Comparison of ENCODE assay signal across 14 cellular contexts in the genomic region with DNA sequence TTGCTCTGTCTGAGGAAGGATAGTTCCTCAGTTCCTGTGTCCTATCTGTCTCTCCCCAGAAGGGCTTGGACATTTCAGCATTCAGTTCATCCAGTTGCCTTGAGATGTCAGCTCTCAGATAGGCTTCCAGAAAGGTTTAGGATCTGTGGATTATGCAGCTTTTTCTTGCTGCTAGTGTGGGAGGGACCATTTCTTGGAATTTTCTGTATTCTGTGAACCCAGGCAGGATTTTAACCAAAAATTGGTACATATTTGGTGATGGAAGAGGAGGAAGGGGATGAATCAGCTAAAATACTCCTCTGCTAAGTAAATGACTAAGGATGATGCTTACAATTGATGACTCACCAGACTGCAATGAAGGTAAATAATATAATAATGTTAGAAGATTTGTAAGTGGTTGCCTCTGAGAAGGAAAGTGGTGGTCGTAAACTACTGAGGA. TPM values are rescaled to one million over a fixed set of nuclear protein-coding genes. Genes with fewer than 3 reads are reported as not detected.
A peak's percentile ranks its signal among the peaks of the same experiment; 100 is the strongest.
DNase-seq lines count a peak whose midpoint lies in the region; ATAC-seq and TF ChIP-seq lines count a peak whose summit lies in the region.
"Had no signal": no experiment of that assay in that cellular context is flagged by ENCODE, and none has a peak within 500 bp of the region (broad histone marks: within the 10 kb centered on the region; RNA-seq: fewer than 3 reads in every experiment).

No MANE protein-coding gene starts in this region.

- no peak for ATAC-seq in heart left ventricle
- ATAC-seq: left ventricle myocardium superior, Right ventricle myocardium inferior had no signal

- TF ChIP-seq POLR2A in Peyer's patch (IDR thresholded peaks at IDR 0.05), result no peak
- TF ChIP-seq POLR2A in heart left ventricle (IDR thresholded peaks at IDR 0.05), result no peak

- peak; percentile 52 for DNase-seq in AG09319 (ENCODE audit: extremely low read depth, low read depth)
- DNase-seq in HS-5 (ENCODE audit: low read depth), result peak; percentile 97
- peak; percentile 76 for DNase-seq in astrocyte of the hippocampus (ENCODE audit: low read depth, low spot score)
- peak; percentile 94 for DNase-seq in kidney tubule cell (ENCODE audit: low spot score)
- no peak for DNase-seq in NCI-H1105 (lab: John Stamatoyannopoulos, UW)
- DNase-seq in Peyer's patch, result no peak
- DNase-seq in left ventricle myocardium inferior, result no peak
- no peak for DNase-seq in heart left ventricle
- DNase-seq: activated naive CD4-positive, alpha-beta T cell treated with anti-CD3 and anti-CD28 coated beads for 36 hours; left ventricle myocardium superior; NCI-H1417 treated with DMSO at 0.1 percent for 48 hours; retina; stimulated activated CD8-positive, alpha-beta memory T cell treated with anti-CD3 and anti-CD28 coated beads, Interleukin-4, amount 100 ng/mL, for 48 hours had no signal

- H3K4me3 ChIP-seq in Peyer's patch (no peak overlapping the region), left ventricle myocardium inferior (no peak overlapping the region), heart left ventricle (no peak overlapping the region)

- H3K9me3 ChIP-seq in Peyer's patch, result no peaks in the 10 kb centered on the region
- H3K9me3 ChIP-seq in left ventricle myocardium inferior (replicated peaks), result peaks cover 6% of the 10 kb centered on the region
- H3K9me3 ChIP-seq in heart left ventricle, result peaks cover 0 to 4% (median 0%) of the 10 kb centered on the region in 12 donors

- H3K27me3 ChIP-seq in Peyer's patch, result no peaks in the 10 kb centered on the region
- H3K27me3 ChIP-seq in left ventricle myocardium inferior (ENCODE audit: low read depth), result no peaks in the 10 kb centered on the region
- no peaks in the 10 kb centered on the region for H3K27me3 ChIP-seq in heart left ventricle

- H3K27ac ChIP-seq in Peyer's patch, result no peak overlapping the region
- no peak overlapping the region for H3K27ac ChIP-seq in left ventricle myocardium inferior (replicated peaks)
- H3K27ac ChIP-seq in heart left ventricle, result no peak overlapping the region

- H3K36me3 ChIP-seq in Peyer's patch (no peaks in the 10 kb centered on the region), left ventricle myocardium inferior (no peaks in the 10 kb centered on the region), heart left ventricle (no peaks in the 10 kb centered on the region)

- no peaks in the 10 kb centered on the region for H3K4me1 ChIP-seq in Peyer's patch
- H3K4me1 ChIP-seq in left ventricle myocardium inferior, result no peaks in the 10 kb centered on the region
- no peaks in the 10 kb centered on the region for H3K4me1 ChIP-seq in heart left ventricle

- TF ChIP-seq CTCF in AG09319 (IDR thresholded peaks at IDR 0.05; ENCODE audit: low read depth, low read length) (no peak), Peyer's patch (IDR thresholded peaks at IDR 0.05) (no peak), left ventricle myocardium inferior (IDR thresholded peaks at IDR 0.05; ENCODE audit: borderline replicate concordance) (no peak), heart left ventricle (IDR thresholded peaks at IDR 0.05) (no peak)

- 69 to 87% (median 78%) methylated on average over 1 of the region's 1 CpG for WGBS in heart left ventricle, 4 donors

- intact Hi-C loops in left ventricle myocardium inferior (cut with micrococcal nuclease) (no loop called here), heart left ventricle (cut with DNase I) (no loop called here)

RNA-seq across cellular contexts. Expression of gene DOCK10, which starts 58.6 kb away (rescaled TPM):
- 10 to 100 TPM; 14.6 to 97.4 (median 23.5) TPM for total RNA-seq in Peyer's patch
- 1.6 TPM for total RNA-seq in left ventricle myocardium inferior
- 10 to 100 TPM in 1 of 9 donors, 1 to 10 TPM in 7, under 1 TPM in 1; 0.31 to 28.6 (median 2.1) TPM for total RNA-seq in heart left ventricle
- 1 to 10 TPM; 1.0 to 2.0 TPM for polyA plus RNA-seq in heart left ventricle

Comparison
In these comparisons a context has a peak if more than half of its experiments do, and no peak if none do; other contexts are left out.
1. DNase-seq: peak in AG09319 (single experiment), HS-5 (single experiment), astrocyte of the hippocampus (single experiment) and kidney tubule cell (single experiment); none in NCI-H1105 (single experiment), Peyer's patch (0 of 3), left ventricle myocardium inferior (single experiment) and heart left ventricle (0 of 5).